ENCODE assay signal across 17 cellular contexts in the genomic region with DNA sequence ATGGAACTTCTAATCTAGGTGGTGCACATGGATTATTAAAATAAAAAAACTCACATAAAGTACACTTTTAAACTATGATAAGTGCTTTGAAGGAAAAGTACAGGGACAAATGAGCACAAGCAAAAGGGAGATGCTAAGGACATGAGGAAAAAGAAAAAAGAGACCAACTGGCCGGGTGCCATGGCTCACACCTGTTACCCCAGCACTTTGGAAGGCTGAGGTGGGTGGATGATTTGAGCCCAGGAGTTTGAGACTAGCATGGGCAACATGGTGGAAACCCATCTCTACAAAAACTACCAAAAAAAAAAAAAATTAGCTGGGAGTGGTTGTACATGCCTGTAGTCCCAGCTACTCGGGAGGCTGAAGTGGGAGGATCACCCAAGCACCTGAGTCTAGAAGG.
DNase-seq lines count a peak whose midpoint lies in the region; ATAC-seq and TF ChIP-seq lines count a peak whose summit lies in the region.
"Had no signal": no experiment of that assay in that cellular context is flagged by ENCODE, and none has a peak within 500 bp of the region (broad histone marks: within the 10 kb centered on the region; RNA-seq: fewer than 3 reads in every experiment).

No MANE protein-coding gene starts in this region.

- H3K4me3 ChIP-seq in HEK293 (ENCODE audit: low read depth, low read length) (no peak overlapping the region), SJCRH30 (no peak overlapping the region), skeletal muscle satellite cell (ENCODE audit: low read length) (no peak overlapping the region)

- H3K27me3 ChIP-seq in SJCRH30 (no peaks in the 10 kb centered on the region), skeletal muscle satellite cell (ENCODE audit: control insufficient read depth, insufficient read depth, low read length) (no peaks in the 10 kb centered on the region)

- no peak overlapping the region for H3K27ac ChIP-seq in HEK293 (ENCODE audit: extremely low read depth, low read depth, low read length)
- H3K27ac ChIP-seq in SJCRH30 = peak overlapping the region; percentile 58

- no peak overlapping the region for H3K27ac Mint-ChIP-seq in WTC11
- H3K27ac Mint-ChIP-seq: B cell; CD4-positive, alpha-beta T cell had no signal

- no peaks in the 10 kb centered on the region for H3K36me3 ChIP-seq in HEK293 (ENCODE audit: control insufficient read depth in 2 of 2, insufficient read depth in 1 of 2, low read length in 2 of 2)
- H3K36me3 ChIP-seq in SJCRH30 = no peaks in the 10 kb centered on the region
- no peaks in the 10 kb centered on the region for H3K36me3 ChIP-seq in skeletal muscle satellite cell (ENCODE audit: insufficient read depth, low read length)

- H3K9ac ChIP-seq in skeletal muscle satellite cell (ENCODE audit: low read depth, low read length) = peak overlapping the region; percentile 62
- H3K9ac ChIP-seq: SK-N-SH had no signal

- CTCF ChIA-PET in HEK293 (lab: Yijun Ruan, JAX) (interaction anchor here (0.6 to 6.0 kb wide), 10 partner anchors 11 to 357 kb away, joined by 3 to 45 read pairs (median 9); no protein-coding TSS in a partner anchor), WTC11 (lab: Charles Lee) (interaction anchor here (0.5 to 2.1 kb wide), 9 partner anchors 16 to 265 kb away, joined by 3 to 8 read pairs (median 5); no protein-coding TSS in a partner anchor)

- peak; percentile 11 for ATAC-seq in left colon
- no peak for ATAC-seq in WTC11

- H3K4me2 ChIP-seq in skeletal muscle satellite cell (ENCODE audit: low read length) = peak overlapping the region; percentile 64
- H3K4me2 ChIP-seq: SK-N-SH had no signal

- TF ChIP-seq CTCF in HEK293 (tag by site-specific recombination; IDR thresholded peaks at IDR 0.05) (no peak), WTC11 (IDR thresholded peaks at IDR 0.05) (no peak)

- H3K9me3 Mint-ChIP-seq in WTC11 = no peaks in the 10 kb centered on the region
- H3K9me3 Mint-ChIP-seq: CD4-positive, alpha-beta T cell had no signal

- H3K36me3 Mint-ChIP-seq in WTC11 = no peaks in the 10 kb centered on the region

- no peaks in the 10 kb centered on the region; the same call in 1 of the 2 replicates for H3K27me3 Mint-ChIP-seq in WTC11 (ENCODE audit: low read depth)

- TF ChIP-seq POLR2A in erythroblast (IDR thresholded peaks at IDR 0.05; ENCODE audit: low read length) = no peak

- DNase-seq in SJCRH30 = peak; percentile 44 to 66
- no peak for DNase-seq in left colon
- no peak for DNase-seq in erythroblast (lab: John Stamatoyannopoulos, UW)
- DNase-seq in WTC11 (ENCODE audit: low spot score) = no peak
- no peak for DNase-seq in activated CD4-positive, alpha-beta T cell treated with anti-CD3 and anti-CD28 coated beads, Interleukin-2, amount 50 U/mL, for 48 hours
- DNase-seq: CD4-positive, alpha-beta T cell; H7; MV-4-11; NCI-H1417; NCI-H2029; NCI-H2171; NCI-H446; NCI-H774; SK-N-SH had no signal

- H3K9me3 ChIP-seq in HEK293 (ENCODE audit: control insufficient read depth, insufficient read depth, low read depth, low read length) = no peaks in the 10 kb centered on the region
- no peaks in the 10 kb centered on the region for H3K9me3 ChIP-seq in SJCRH30 (replicated peaks)
- no peaks in the 10 kb centered on the region for H3K9me3 ChIP-seq in skeletal muscle satellite cell (replicated peaks; ENCODE audit: low read length)
- H3K9me3 ChIP-seq: SK-N-SH had no signal

- intact Hi-C loops in left colon (cut with DNase I, micrococcal nuclease) = no loop called here

- H3K4me3 Mint-ChIP-seq in WTC11 = no peak overlapping the region
- H3K4me3 Mint-ChIP-seq: B cell; CD4-positive, alpha-beta T cell had no signal

- no peaks in the 10 kb centered on the region for H3K4me1 ChIP-seq in HEK293 (ENCODE audit: control insufficient read depth, insufficient read depth, low read length)
- peaks cover 44% of the 10 kb centered on the region for H3K4me1 ChIP-seq in SJCRH30
- peaks cover 31% of the 10 kb centered on the region for H3K4me1 ChIP-seq in skeletal muscle satellite cell (ENCODE audit: control insufficient read depth, insufficient read depth, low read length)

- POLR2A ChIA-PET in HEK293 (lab: Yijun Ruan, JAX) (no interaction called here), WTC11 (lab: Charles Lee) (no interaction called here)

- peaks cover 9% of the 10 kb centered on the region for H3K4me1 Mint-ChIP-seq in WTC11
- H3K4me1 Mint-ChIP-seq: B cell had no signal

TF ChIP-seq in HEK293, 187 proteins besides CTCF, POLR2A, EP300 and RAD21:
- TF ChIP-seq ZNF629 (tag by site-specific recombination; IDR thresholded peaks at IDR 0.05) (no peak), ZNF768 (tag by site-specific recombination; IDR thresholded peaks at IDR 0.05) (no peak), SCRT2 (tag by site-specific recombination; IDR thresholded peaks at IDR 0.05) (peak; percentile 70)

TF ChIP-seq in WTC11, 78 proteins besides CTCF, POLR2A, EP300 and RAD21 (continues in another document):
- TF ChIP-seq SMAD3 (CRISPR knock-in tag; IDR thresholded peaks at IDR 0.05; ENCODE audit: borderline replicate concordance) (no peak), SP1 (CRISPR knock-in tag; conservative IDR thresholded peaks at IDR 0.05) (no peak), IRF2 (CRISPR knock-in tag; IDR thresholded peaks at IDR 0.05; ENCODE audit: borderline replicate concordance, low read depth) (no peak), SMAD4 (CRISPR knock-in tag; IDR thresholded peaks at IDR 0.05) (no peak), EMX1 (CRISPR knock-in tag; IDR thresholded peaks at IDR 0.05) (no peak), ELF4 (CRISPR knock-in tag; IDR thresholded peaks at IDR 0.05; ENCODE audit: low read depth) (no peak)
- TF ChIP-seq, protein P1, sequence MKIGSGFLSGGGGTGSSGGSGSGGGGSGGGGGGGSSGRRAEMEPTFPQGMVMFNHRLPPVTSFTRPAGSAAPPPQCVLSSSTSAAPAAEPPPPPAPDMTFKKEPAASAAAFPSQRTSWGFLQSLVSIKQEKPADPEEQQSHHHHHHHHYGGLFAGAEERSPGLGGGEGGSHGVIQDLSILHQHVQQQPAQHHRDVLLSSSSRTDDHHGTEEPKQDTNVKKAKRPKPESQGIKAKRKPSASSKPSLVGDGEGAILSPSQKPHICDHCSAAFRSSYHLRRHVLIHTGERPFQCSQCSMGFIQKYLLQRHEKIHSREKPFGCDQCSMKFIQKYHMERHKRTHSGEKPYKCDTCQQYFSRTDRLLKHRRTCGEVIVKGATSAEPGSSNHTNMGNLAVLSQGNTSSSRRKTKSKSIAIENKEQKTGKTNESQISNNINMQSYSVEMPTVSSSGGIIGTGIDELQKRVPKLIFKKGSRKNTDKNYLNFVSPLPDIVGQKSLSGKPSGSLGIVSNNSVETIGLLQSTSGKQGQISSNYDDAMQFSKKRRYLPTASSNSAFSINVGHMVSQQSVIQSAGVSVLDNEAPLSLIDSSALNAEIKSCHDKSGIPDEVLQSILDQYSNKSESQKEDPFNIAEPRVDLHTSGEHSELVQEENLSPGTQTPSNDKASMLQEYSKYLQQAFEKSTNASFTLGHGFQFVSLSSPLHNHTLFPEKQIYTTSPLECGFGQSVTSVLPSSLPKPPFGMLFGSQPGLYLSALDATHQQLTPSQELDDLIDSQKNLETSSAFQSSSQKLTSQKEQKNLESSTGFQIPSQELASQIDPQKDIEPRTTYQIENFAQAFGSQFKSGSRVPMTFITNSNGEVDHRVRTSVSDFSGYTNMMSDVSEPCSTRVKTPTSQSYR (CRISPR knock-in tag; IDR thresholded peaks at IDR 0.05) = no peak
- TF ChIP-seq, protein P2, sequence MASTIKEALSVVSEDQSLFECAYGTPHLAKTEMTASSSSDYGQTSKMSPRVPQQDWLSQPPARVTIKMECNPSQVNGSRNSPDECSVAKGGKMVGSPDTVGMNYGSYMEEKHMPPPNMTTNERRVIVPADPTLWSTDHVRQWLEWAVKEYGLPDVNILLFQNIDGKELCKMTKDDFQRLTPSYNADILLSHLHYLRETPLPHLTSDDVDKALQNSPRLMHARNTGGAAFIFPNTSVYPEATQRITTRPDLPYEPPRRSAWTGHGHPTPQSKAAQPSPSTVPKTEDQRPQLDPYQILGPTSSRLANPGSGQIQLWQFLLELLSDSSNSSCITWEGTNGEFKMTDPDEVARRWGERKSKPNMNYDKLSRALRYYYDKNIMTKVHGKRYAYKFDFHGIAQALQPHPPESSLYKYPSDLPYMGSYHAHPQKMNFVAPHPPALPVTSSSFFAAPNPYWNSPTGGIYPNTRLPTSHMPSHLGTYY (CRISPR knock-in tag; IDR thresholded peaks at IDR 0.05) = no peak
- TF ChIP-seq, protein P3, sequence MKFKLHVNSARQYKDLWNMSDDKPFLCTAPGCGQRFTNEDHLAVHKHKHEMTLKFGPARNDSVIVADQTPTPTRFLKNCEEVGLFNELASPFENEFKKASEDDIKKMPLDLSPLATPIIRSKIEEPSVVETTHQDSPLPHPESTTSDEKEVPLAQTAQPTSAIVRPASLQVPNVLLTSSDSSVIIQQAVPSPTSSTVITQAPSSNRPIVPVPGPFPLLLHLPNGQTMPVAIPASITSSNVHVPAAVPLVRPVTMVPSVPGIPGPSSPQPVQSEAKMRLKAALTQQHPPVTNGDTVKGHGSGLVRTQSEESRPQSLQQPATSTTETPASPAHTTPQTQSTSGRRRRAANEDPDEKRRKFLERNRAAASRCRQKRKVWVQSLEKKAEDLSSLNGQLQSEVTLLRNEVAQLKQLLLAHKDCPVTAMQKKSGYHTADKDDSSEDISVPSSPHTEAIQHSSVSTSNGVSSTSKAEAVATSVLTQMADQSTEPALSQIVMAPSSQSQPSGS (CRISPR knock-in tag; IDR thresholded peaks at IDR 0.05; ENCODE audit: borderline replicate concordance, low read depth) = no peak
- TF ChIP-seq, protein P4, sequence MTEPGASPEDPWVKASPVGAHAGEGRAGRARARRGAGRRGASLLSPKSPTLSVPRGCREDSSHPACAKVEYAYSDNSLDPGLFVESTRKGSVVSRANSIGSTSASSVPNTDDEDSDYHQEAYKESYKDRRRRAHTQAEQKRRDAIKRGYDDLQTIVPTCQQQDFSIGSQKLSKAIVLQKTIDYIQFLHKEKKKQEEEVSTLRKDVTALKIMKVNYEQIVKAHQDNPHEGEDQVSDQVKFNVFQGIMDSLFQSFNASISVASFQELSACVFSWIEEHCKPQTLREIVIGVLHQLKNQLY (CRISPR knock-in tag; IDR thresholded peaks at IDR 0.05) = no peak
- TF ChIP-seq, protein P5, sequence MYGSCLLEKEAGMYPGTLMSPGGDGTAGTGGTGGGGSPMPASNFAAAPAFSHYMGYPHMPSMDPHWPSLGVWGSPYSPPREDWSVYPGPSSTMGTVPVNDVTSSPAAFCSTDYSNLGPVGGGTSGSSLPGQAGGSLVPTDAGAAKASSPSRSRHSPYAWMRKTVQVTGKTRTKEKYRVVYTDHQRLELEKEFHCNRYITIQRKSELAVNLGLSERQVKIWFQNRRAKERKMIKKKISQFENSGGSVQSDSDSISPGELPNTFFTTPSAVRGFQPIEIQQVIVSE (CRISPR knock-in tag; IDR thresholded peaks at IDR 0.05; ENCODE audit: borderline replicate concordance) = no peak

Comparison
In these comparisons a context has a peak if more than half of its experiments do, and no peak if none do; other contexts are left out.
1. DNase-seq: peak in SJCRH30 (2 of 2); none in left colon (0 of 2), erythroblast (0 of 2), WTC11 (single experiment) and activated CD4-positive, alpha-beta T cell treated with anti-CD3 and anti-CD28 coated beads, Interleukin-2, amount 50 U/mL, for 48 hours (0 of 2).